8 cellular contexts compared by ENCODE assay signal in genomic region chr5:44332360-44332971, GRCh38. TPM values are rescaled to one million over a fixed set of nuclear protein-coding genes. Genes with fewer than 3 reads are reported as not detected.
A peak's percentile ranks its signal among the peaks of the same experiment; 100 is the strongest.
DNase-seq lines count a peak whose midpoint lies in the region; ATAC-seq and TF ChIP-seq lines count a peak whose summit lies in the region.

No MANE protein-coding gene starts in this region.

- H3K27me3 Mint-ChIP-seq in activated T-helper 17 cell treated with anti-CD3 and anti-CD28 coated beads, Interleukin-2, amount 50 U/mL, for 72 hours = no peaks in the 10 kb centered on the region
- no peaks in the 10 kb centered on the region for H3K27me3 Mint-ChIP-seq in stimulated activated memory B cell treated with anti-CD40 and anti-IgM and Interleukin-4, amounts not matched to agents 10 μg/mL and 1 μg/mL and 100 μg/mL, for 72 hours

- H3K36me3 Mint-ChIP-seq in activated T-helper 17 cell treated with anti-CD3 and anti-CD28 coated beads, Interleukin-2, amount 50 U/mL, for 72 hours (ENCODE audit: low read depth) = no peaks in the 10 kb centered on the region
- H3K36me3 Mint-ChIP-seq in stimulated activated memory B cell treated with anti-CD40 and anti-IgM and Interleukin-4, amounts not matched to agents 10 μg/mL and 1 μg/mL and 100 μg/mL, for 72 hours = no peaks in the 10 kb centered on the region

- H3K9me3 ChIP-seq in right lobe of liver = no peaks in the 10 kb centered on the region

- no peaks in the 10 kb centered on the region for H3K4me1 Mint-ChIP-seq in activated T-helper 17 cell treated with anti-CD3 and anti-CD28 coated beads, Interleukin-2, amount 50 U/mL, for 72 hours
- H3K4me1 Mint-ChIP-seq in stimulated activated memory B cell treated with anti-CD40 and anti-IgM and Interleukin-4, amounts not matched to agents 10 μg/mL and 1 μg/mL and 100 μg/mL, for 72 hours = no peaks in the 10 kb centered on the region

- in situ Hi-C loops in GM13977 (cut with MboI; ENCODE audit: low pct_unique_long_range_greater_than_20kb, low sequenced_read_pairs, unreplicated experiment) (no loop called here), T47D (cut with HindIII; ENCODE audit: low pct_unique_long_range_greater_than_20kb, low sequenced_read_pairs) (no loop called here)

- peak; percentile 68 for ATAC-seq in HG02970 (IDR thresholded peaks at IDR 0.05; ENCODE audit: low FRiP score, unreplicated experiment)
- ATAC-seq in right lobe of liver = peak; percentile 84 to 89 (median 87)
- ATAC-seq in activated T-helper 17 cell treated with anti-CD3 and anti-CD28 coated beads, Interleukin-2, amount 50 U/mL, for 72 hours (replicated peaks) = no peak
- ATAC-seq in stimulated activated memory B cell treated with anti-CD40 and anti-IgM and Interleukin-4, amounts not matched to agents 10 μg/mL and 1 μg/mL and 100 μg/mL, for 72 hours = no peak

- H3K9me3 Mint-ChIP-seq in activated T-helper 17 cell treated with anti-CD3 and anti-CD28 coated beads, Interleukin-2, amount 50 U/mL, for 72 hours = no peaks in the 10 kb centered on the region
- H3K9me3 Mint-ChIP-seq in stimulated activated memory B cell treated with anti-CD40 and anti-IgM and Interleukin-4, amounts not matched to agents 10 μg/mL and 1 μg/mL and 100 μg/mL, for 72 hours = no peaks in the 10 kb centered on the region

- WGBS in right lobe of liver (ENCODE audit: insufficient coverage, low coverage, low lambda C conversion rate, missing lambda C conversion rate) = 21% methylated on average over 3 of the region's 3 CpGs

- H3K27ac ChIP-seq in right lobe of liver = no peak overlapping the region

- H3K27me3 ChIP-seq in right lobe of liver = no peaks in the 10 kb centered on the region

- no peak overlapping the region for H3K4me3 Mint-ChIP-seq in activated T-helper 17 cell treated with anti-CD3 and anti-CD28 coated beads, Interleukin-2, amount 50 U/mL, for 72 hours
- H3K4me3 Mint-ChIP-seq in stimulated activated memory B cell treated with anti-CD40 and anti-IgM and Interleukin-4, amounts not matched to agents 10 μg/mL and 1 μg/mL and 100 μg/mL, for 72 hours = no peak overlapping the region

- peak; percentile 57 for TF ChIP-seq CTCF in GM13977 (IDR thresholded peaks at IDR 0.05; ENCODE audit: extremely low read depth, insufficient read depth, missing control alignments)
- TF ChIP-seq CTCF in right lobe of liver (IDR thresholded peaks at IDR 0.05) = peak; percentile 62 to 75 (median 72)

- H3K4me1 ChIP-seq in right lobe of liver = no peaks in the 10 kb centered on the region

- intact Hi-C loops in right lobe of liver (cut with DNase I) = no loop called here

- DNase-seq in GM13977 (ENCODE audit: low spot score) (peak; percentile 9), NCI-H2171 treated with DMSO at 0.1 percent for 48 hours (lab: John Stamatoyannopoulos, UW) (peak; percentile 43), T47D (ENCODE audit: low read depth in 1 of 2, low spot score in 1 of 2) (peak; percentile 32 to 69), right lobe of liver (no peak)
- DNase-seq in central memory CD4-positive, alpha-beta T cell = no peak

- H3K27ac Mint-ChIP-seq in activated T-helper 17 cell treated with anti-CD3 and anti-CD28 coated beads, Interleukin-2, amount 50 U/mL, for 72 hours = no peak overlapping the region
- H3K27ac Mint-ChIP-seq in stimulated activated memory B cell treated with anti-CD40 and anti-IgM and Interleukin-4, amounts not matched to agents 10 μg/mL and 1 μg/mL and 100 μg/mL, for 72 hours = no peak overlapping the region

- no peaks in the 10 kb centered on the region for H3K36me3 ChIP-seq in right lobe of liver

- no peak overlapping the region for H3K4me3 ChIP-seq in right lobe of liver

- TF ChIP-seq POLR2A in right lobe of liver (IDR thresholded peaks at IDR 0.05) = no peak

RNA-seq across cellular contexts. Expression of gene FGF10, which starts 56.8 kb away (rescaled TPM):
- under 1 TPM in 2 of 6 experiments, not detected in 4; 0.11 to 0.12 TPM for total RNA-seq in right lobe of liver
- not detected for total RNA-seq in activated T-helper 17 cell treated with anti-CD3 and anti-CD28 coated beads, Interleukin-2, amount 50 U/mL, for 72 hours

Comparison
In these comparisons a context has a peak if more than half of its experiments do, and no peak if none do; other contexts are left out.
1. DNase-seq: peak in GM13977 (single experiment), NCI-H2171 treated with DMSO at 0.1 percent for 48 hours (single experiment) and T47D (2 of 2); none in right lobe of liver (0 of 3) and central memory CD4-positive, alpha-beta T cell (single experiment).
2. ATAC-seq: peak in HG02970 (single experiment) and right lobe of liver (4 of 4); none in activated T-helper 17 cell treated with anti-CD3 and anti-CD28 coated beads, Interleukin-2, amount 50 U/mL, for 72 hours (single experiment) and stimulated activated memory B cell treated with anti-CD40 and anti-IgM and Interleukin-4, amounts not matched to agents 10 μg/mL and 1 μg/mL and 100 μg/mL, for 72 hours (single experiment).